38 cellular contexts compared by ENCODE assay signal in genomic region chr16:16185095-16185494, GRCh38. TPM values are rescaled to one million over a fixed set of nuclear protein-coding genes. Genes with fewer than 3 reads are reported as not detected.
DNase-seq lines count a peak whose midpoint lies in the region; ATAC-seq, FAIRE-seq and TF ChIP-seq lines count a peak whose summit lies in the region.
"Had no signal": no experiment of that assay in that cellular context is flagged by ENCODE, and none has a peak within 500 bp of the region (broad histone marks: within the 10 kb centered on the region; RNA-seq: fewer than 3 reads in every experiment).

No MANE protein-coding gene starts in this region.

- no peaks in the 10 kb centered on the region for H3K9me2 ChIP-seq in Karpas-422 (replicated peaks; ENCODE audit: insufficient read depth, low read length)

- TF ChIP-seq CTCF in HepG2 (CRISPR knock-in tag; IDR thresholded peaks at IDR 0.05), result no peak
- no peak for TF ChIP-seq CTCF in right lobe of liver (IDR thresholded peaks at IDR 0.05)
- no peak for TF ChIP-seq CTCF in K562 (IDR thresholded peaks at IDR 0.05 in 2 of 3, conservative IDR thresholded peaks at IDR 0.05 in 1 of 3; ENCODE audit: insufficient read depth in 2 of 3, low read depth in 1 of 3, low read length in 3 of 3)
- TF ChIP-seq CTCF in brain microvascular endothelial cell (IDR thresholded peaks at IDR 0.05; ENCODE audit: low read depth, low read length, missing control alignments), result no peak

- no peak for TF ChIP-seq RAD21 in HepG2 (CRISPR knock-in tag; IDR thresholded peaks at IDR 0.05)
- TF ChIP-seq RAD21 in K562 (CRISPR knock-in tag; conservative IDR thresholded peaks at IDR 0.05 in 1 of 2, IDR thresholded peaks at IDR 0.05 in 1 of 2), result no peak

- no peak for ATAC-seq in HepG2
- no peak for ATAC-seq in right lobe of liver
- ATAC-seq in K562, result no peak
- ATAC-seq in T-cell (replicated peaks in 1 of 4), result no peak
- ATAC-seq: A549; CD8-positive, alpha-beta T cell had no signal

- H3K27me3 ChIP-seq in HepG2 (ENCODE audit: control insufficient read depth in 1 of 2, insufficient read depth in 2 of 2, low read length in 2 of 2), result no peaks in the 10 kb centered on the region
- H3K27me3 ChIP-seq in right lobe of liver, result no peaks in the 10 kb centered on the region
- no peaks in the 10 kb centered on the region for H3K27me3 ChIP-seq in Karpas-422 (ENCODE audit: low read length)
- peaks cover 0 to 25% of the 10 kb centered on the region in 2 experiments; a peak in 3 of 5 replicates for H3K27me3 ChIP-seq in K562 (ENCODE audit: control insufficient read depth in 2 of 2, insufficient read depth in 2 of 2, low read length in 2 of 2)
- H3K27me3 ChIP-seq in brain microvascular endothelial cell (replicated peaks), result no peaks in the 10 kb centered on the region
- H3K27me3 ChIP-seq: BE2C; BLaER1; BLaER1 treated with 17β-estradiol and CSF1 and Interleukin-3, amounts not matched to agents 10 nM and 100 nM had no signal

- DNase-seq in HepG2 (ENCODE audit: low spot score), result no peak
- no peak for DNase-seq in right lobe of liver
- peak; percentile 25 for DNase-seq in Karpas-422
- no peak for DNase-seq in K562 (ENCODE audit: extremely low read depth in 1 of 4, low spot score in 3 of 4)
- no peak for DNase-seq in T-cell
- no peak for DNase-seq in brain microvascular endothelial cell
- DNase-seq: 8988T; ACHN; AML-193; BE2C; C1 segment of cervical spinal cord; Caco-2; Calu3; CD4-positive, alpha-beta memory T cell; CD4-positive, alpha-beta T cell; CD4-positive, CD25-positive, alpha-beta regulatory T cell; CD8-positive, alpha-beta memory T cell; CD8-positive, alpha-beta T cell; COR-L47; DMS 273 treated with DMSO at 0.1 percent for 48 hours; DMS153; DMS53; DMS79; DMS79 treated with DMSO at 0.1 percent for 48 hours; DND-41; EL had no signal

- H3K27ac Mint-ChIP-seq in T-cell, result no peak overlapping the region
- H3K27ac Mint-ChIP-seq: B cell; CD4-positive, alpha-beta memory T cell; CD4-positive, alpha-beta T cell; CD4-positive, CD25-positive, alpha-beta regulatory T cell; CD8-positive, alpha-beta memory T cell; CD8-positive, alpha-beta T cell had no signal

- H3K79me2 ChIP-seq in HepG2 (ENCODE audit: insufficient read depth, low read length) (no peaks in the 10 kb centered on the region), Karpas-422 (ENCODE audit: low read length) (no peaks in the 10 kb centered on the region), K562 (ENCODE audit: control insufficient read depth, insufficient read depth, low read length) (no peaks in the 10 kb centered on the region)

- in situ Hi-C loops in HepG2 (cut with HindIII; ENCODE audit: extremely low pct_ligation_motif_present, low pct_unique_long_range_greater_than_20kb) (no loop called here), K562 (cut with MboI) (no loop called here), brain microvascular endothelial cell (cut with HindIII; ENCODE audit: low pct_ligation_motif_present, low sequenced_read_pairs) (no loop called here)

- 99% methylated on average over 3 of the region's 4 CpGs for WGBS in HepG2 (ENCODE audit: low lambda C conversion rate)
- WGBS in right lobe of liver (ENCODE audit: insufficient coverage, low coverage, low lambda C conversion rate, missing lambda C conversion rate), result 59% methylated on average over 3 of the region's 4 CpGs
- 0% methylated on average over 4 of the region's 4 CpGs for WGBS in K562 (ENCODE audit: insufficient coverage, low coverage, missing lambda C conversion rate)

- no peaks in the 10 kb centered on the region for H3K9me1 ChIP-seq in K562 (ENCODE audit: control insufficient read depth, insufficient read depth, low read length)

- H3K4me1 Mint-ChIP-seq in T-cell, result no peaks in the 10 kb centered on the region
- H3K4me1 Mint-ChIP-seq: B cell; CD8-positive, alpha-beta memory T cell had no signal

- H3K4me2 ChIP-seq in HepG2 (ENCODE audit: low read depth, low read length), result no peak overlapping the region
- no peak overlapping the region for H3K4me2 ChIP-seq in Karpas-422 (ENCODE audit: low read depth, low read length, poor library complexity, severe bottlenecking)
- H3K4me2 ChIP-seq in K562 (ENCODE audit: insufficient read depth, low read length), result no peak overlapping the region
- H3K4me2 ChIP-seq: A549; BLaER1; BLaER1 treated with 17β-estradiol and CSF1 and Interleukin-3, amounts not matched to agents 10 nM and 100 nM had no signal

- no peaks in the 10 kb centered on the region for H3K9me3 Mint-ChIP-seq in T-cell
- H3K9me3 Mint-ChIP-seq: CD14-positive monocyte; CD4-positive, alpha-beta memory T cell; CD4-positive, alpha-beta T cell; CD8-positive, alpha-beta T cell had no signal

- H3K4me3 Mint-ChIP-seq in T-cell, result no peak overlapping the region
- H3K4me3 Mint-ChIP-seq: B cell; CD14-positive monocyte; CD4-positive, alpha-beta memory T cell; CD4-positive, alpha-beta T cell; CD4-positive, CD25-positive, alpha-beta regulatory T cell; CD8-positive, alpha-beta memory T cell; CD8-positive, alpha-beta T cell had no signal

- POLR2A ChIA-PET in HepG2 (lab: Yijun Ruan, JAX) (no interaction called here), K562 (lab: Yijun Ruan, JAX) (no interaction called here), T-cell (lab: Charles Lee) (no interaction called here)

- H3K27ac ChIP-seq in HepG2 (ENCODE audit: extremely low read length, insufficient read depth, low read length) (no peak overlapping the region), right lobe of liver (no peak overlapping the region), Karpas-422 (ENCODE audit: low read length) (no peak overlapping the region), K562 (ENCODE audit: extremely low read depth, low read depth, low read length) (no peak overlapping the region), brain microvascular endothelial cell (no peak overlapping the region)
- H3K27ac ChIP-seq: 22Rv1; A549; BLaER1; BLaER1 treated with 17β-estradiol and CSF1 and Interleukin-3, amounts not matched to agents 10 nM and 100 nM; C4-2B had no signal

- TF ChIP-seq EP300 in HepG2 (IDR thresholded peaks at IDR 0.05; ENCODE audit: low read depth in 2 of 2, low read length in 2 of 2) (no peak), HepG2 (CRISPR knock-in tag; IDR thresholded peaks at IDR 0.05; ENCODE audit: borderline replicate concordance) (no peak), K562 (IDR thresholded peaks at IDR 0.05; ENCODE audit: low read length) (no peak)

- H3K4me1 ChIP-seq in HepG2 (ENCODE audit: insufficient read depth, low read length), result no peaks in the 10 kb centered on the region
- no peaks in the 10 kb centered on the region for H3K4me1 ChIP-seq in right lobe of liver
- no peaks in the 10 kb centered on the region for H3K4me1 ChIP-seq in Karpas-422 (ENCODE audit: low read length)
- peaks cover 8 to 22% of the 10 kb centered on the region in 2 experiments; a peak in 4 of 5 replicates for H3K4me1 ChIP-seq in K562 (replicated peaks in 1 of 2; ENCODE audit: control insufficient read depth in 2 of 2, insufficient read depth in 2 of 2, low read length in 2 of 2)
- H3K4me1 ChIP-seq: A549, BE2C, Caco-2 had no signal

- H3K9me3 ChIP-seq in HepG2 (ENCODE audit: low read length) (no peaks in the 10 kb centered on the region), right lobe of liver (no peaks in the 10 kb centered on the region), Karpas-422 (ENCODE audit: low read length) (no peaks in the 10 kb centered on the region), K562 (replicated peaks; ENCODE audit: control insufficient read depth, insufficient read depth, low read depth, low read length) (no peaks in the 10 kb centered on the region)
- H3K9me3 ChIP-seq: A549; BE2C; BLaER1; BLaER1 treated with 17β-estradiol and CSF1 and Interleukin-3, amounts not matched to agents 10 nM and 100 nM; Caco-2 had no signal

- BruUV-seq in HepG2 (replicated peaks; lab: Mats Ljungman, UMichigan) (no TSS peak), K562 (replicated peaks; lab: Mats Ljungman, UMichigan) (no TSS peak)

- H3K4me3 ChIP-seq in HepG2 (replicated peaks in 1 of 3; ENCODE audit: insufficient read depth in 1 of 3, low read depth in 2 of 3, low read length in 3 of 3), result no peak overlapping the region
- H3K4me3 ChIP-seq in right lobe of liver, result no peak overlapping the region
- no peak overlapping the region for H3K4me3 ChIP-seq in Karpas-422 (ENCODE audit: low read length)
- no peak overlapping the region for H3K4me3 ChIP-seq in K562
- H3K4me3 ChIP-seq in brain microvascular endothelial cell (ENCODE audit: low read depth, low read length), result no peak overlapping the region
- H3K4me3 ChIP-seq: A549; BLaER1; BLaER1 treated with 17β-estradiol and CSF1 and Interleukin-3, amounts not matched to agents 10 nM and 100 nM had no signal

- CTCF ChIA-PET in HepG2 (lab: Yijun Ruan, JAX; ENCODE audit: low intra/inter-chr PET ratio, low total read pairs) (no interaction called here), K562 (lab: Yijun Ruan, JAX; ENCODE audit: low intra/inter-chr PET ratio) (no interaction called here), T-cell (lab: Charles Lee) (no interaction called here)

- intact Hi-C loops in HepG2 (cut with micrococcal nuclease; ENCODE audit: unreplicated experiment), result loop anchor here (5.0 kb wide), 1 partner anchor 418 kb away; no protein-coding TSS in a partner anchor
- intact Hi-C loops in right lobe of liver (cut with DNase I), result no loop called here
- intact Hi-C loops in K562 (cut with micrococcal nuclease), result no loop called here

- no peak for FAIRE-seq in HepG2 (lab: Jason Lieb, UNC)
- no peak for FAIRE-seq in K562 (lab: Jason Lieb, UNC)
- FAIRE-seq: A204.1, A549, D721Med had no signal

- H2AFZ ChIP-seq in HepG2 (ENCODE audit: low read length) (no peak overlapping the region), Karpas-422 (ENCODE audit: low read length) (no peak overlapping the region), K562 (ENCODE audit: low read depth, low read length) (no peak overlapping the region)

- H4K20me1 ChIP-seq in HepG2 (ENCODE audit: insufficient read depth, low read length) (0 out of 2 replicates have a peak, but pooled peaks cover 7% of the 10 kb centered on the region), Karpas-422 (ENCODE audit: insufficient read depth, low read depth, low read length) (no peaks in the 10 kb centered on the region), K562 (replicated peaks; ENCODE audit: control insufficient read depth, insufficient read depth, low read length) (0 out of 2 replicates have a peak, but pooled peaks cover 4% of the 10 kb centered on the region)
- H4K20me1 ChIP-seq: BLaER1; BLaER1 treated with 17β-estradiol and CSF1 and Interleukin-3, amounts not matched to agents 10 nM and 100 nM had no signal

- no peaks in the 10 kb centered on the region for H3K36me3 Mint-ChIP-seq in T-cell
- H3K36me3 Mint-ChIP-seq: CD4-positive, alpha-beta memory T cell; CD4-positive, CD25-positive, alpha-beta regulatory T cell; CD8-positive, alpha-beta memory T cell; CD8-positive, alpha-beta T cell had no signal

- H3K36me3 ChIP-seq in HepG2 (replicated peaks in 1 of 2; ENCODE audit: control insufficient read depth in 1 of 2, insufficient read depth in 2 of 2, low read length in 2 of 2) (peaks cover 61 to 85% of the 10 kb centered on the region in 2 experiments), right lobe of liver (peaks cover 0 to 91% (median 27%) of the 10 kb centered on the region in 4 donors), Karpas-422 (ENCODE audit: insufficient read depth, low read length) (no peaks in the 10 kb centered on the region), K562 (ENCODE audit: control insufficient read depth, insufficient read depth, low read length) (no peaks in the 10 kb centered on the region), brain microvascular endothelial cell (replicated peaks) (no peaks in the 10 kb centered on the region)
- H3K36me3 ChIP-seq: BE2C; BLaER1; BLaER1 treated with 17β-estradiol and CSF1 and Interleukin-3, amounts not matched to agents 10 nM and 100 nM had no signal

- peaks cover 6 to 14% of the 10 kb centered on the region in 2 donors for H3K27me3 Mint-ChIP-seq in T-cell
- H3K27me3 Mint-ChIP-seq: CD4-positive, alpha-beta T cell had no signal

- no peak for TF ChIP-seq POLR2A in HepG2 (IDR thresholded peaks at IDR 0.05; ENCODE audit: insufficient read depth in 1 of 2, low read depth in 2 of 2, low read length in 2 of 2)
- TF ChIP-seq POLR2A in right lobe of liver (IDR thresholded peaks at IDR 0.05), result no peak
- no peak for TF ChIP-seq POLR2A in K562 (conservative IDR thresholded peaks at IDR 0.05)

- no peak overlapping the region for H3K9ac ChIP-seq in HepG2 (ENCODE audit: insufficient read depth, low read depth, low read length)
- no peak overlapping the region for H3K9ac ChIP-seq in Karpas-422 (ENCODE audit: low read length)
- H3K9ac ChIP-seq in K562 (ENCODE audit: insufficient read depth in 1 of 2, low read depth in 2 of 2, low read length in 2 of 2), result no peak overlapping the region
- H3K9ac ChIP-seq: BLaER1; BLaER1 treated with 17β-estradiol and CSF1 and Interleukin-3, amounts not matched to agents 10 nM and 100 nM had no signal

RNA-seq across cellular contexts. Expression of gene ABCC6, which starts 38.2 kb away (rescaled TPM):
- total RNA-seq in HepG2 (2016; rRNA removed; fragmentation: Illumina TruSeq; extraction: Trizol) (69.0 and 105 TPM in 2 replicates), right lobe of liver (100 to 1,000 TPM in 3 of 6 experiments, 10 to 100 TPM in 3; 54.9 to 115 (median 97.1) TPM), K562 (2014; rRNA removed) (0.16 TPM in 1 of 2 replicates, not detected in the other), K562 (2014; rRNA removed; fragmentation: Illumina TruSeq; extraction: Trizol) (not detected in 2 replicates), K562 (2015; rRNA removed; fragmentation: Illumina TruSeq; extraction: Trizol) (not detected in 2 replicates), K562 (2021) (0.07 TPM in 1 of 2 replicates, not detected in the other), T-cell (under 1 TPM in 1 of 5 donors, not detected in 4; 0.12 TPM)
- 46.6 and 50.0 TPM in 2 replicates for total RNA-seq in HepG2 (2016; cell fraction: cytosol; rRNA removed; fragmentation: Illumina TruSeq; extraction: Trizol; ENCODE audit: low read depth)
- 66.2 and 111 TPM in 2 replicates for total RNA-seq in HepG2 (2016; cell fraction: insoluble cytoplasmic fraction; rRNA removed; fragmentation: Illumina TruSeq; extraction: Trizol)
- 72.4 and 74.0 TPM in 2 replicates for total RNA-seq in HepG2 (2016; cell fraction: membrane; rRNA removed; fragmentation: Illumina TruSeq; extraction: Trizol)
- total RNA-seq in HepG2 (2016; cell fraction: nucleus; rRNA removed; fragmentation: Illumina TruSeq; extraction: Trizol), result 130 and 145 TPM in 2 replicates
- polyA plus RNA-seq in HepG2 (2011; rRNA removed) (82.4 and 93.6 TPM in 2 replicates), K562 (2011; rRNA removed) (0.03 and 0.18 TPM in 2 replicates), K562 (2014; fragmentation: Illumina TruSeq; extraction: Trizol) (not detected in 2 replicates), K562 (2014; fragmentation: Nextera tagmentation; extraction: Ambion mirVana) (under 1 TPM; 0.03 to 0.17 TPM), K562 (2014; rRNA removed) (0.46 TPM in 1 of 2 replicates, not detected in the other)
- polyA plus RNA-seq in HepG2 (2011; cell fraction: cytosol; rRNA removed), result 54.2 and 60.1 TPM in 2 replicates
- 278 and 296 TPM in 2 replicates for polyA plus RNA-seq in HepG2 (2011; cell fraction: nucleus; rRNA removed)
- 40.5 and 55.8 TPM in 2 replicates for polyA plus RNA-seq in HepG2 (2012)
- polyA plus RNA-seq in HepG2 (2016; cell fraction: cytosol; fragmentation: Illumina TruSeq; extraction: Trizol; ENCODE audit: low read depth), result 42.5 and 47.9 TPM in 2 replicates
- polyA plus RNA-seq in HepG2 (2016; cell fraction: insoluble cytoplasmic fraction; fragmentation: Illumina TruSeq; extraction: Trizol; ENCODE audit: low read depth), result 81.9 and 89.8 TPM in 2 replicates
- polyA plus RNA-seq in HepG2 (2016; cell fraction: membrane; fragmentation: Illumina TruSeq; extraction: Trizol; ENCODE audit: low read depth), result 76.1 and 80.8 TPM in 2 replicates
- polyA plus RNA-seq in HepG2 (2016; cell fraction: nucleus; fragmentation: Illumina TruSeq; extraction: Trizol; ENCODE audit: insufficient read depth, low read depth), result 234 and 237 TPM in 2 replicates
- 3.8 and 144 TPM in 2 replicates for polyA minus RNA-seq in HepG2 (2011; rRNA and poly(A)+ RNA removed; ENCODE audit: low replicate concordance)
- 22.9 and 30.3 TPM in 2 replicates for polyA minus RNA-seq in HepG2 (2011; cell fraction: cytosol; rRNA and poly(A)+ RNA removed)
- 184 and 244 TPM in 2 replicates for polyA minus RNA-seq in HepG2 (2011; cell fraction: nucleus; rRNA and poly(A)+ RNA removed)
- total RNA-seq in Karpas-422 (2014; rRNA removed; shearing (Covaris generic); ENCODE audit: low replicate concordance), result not detected in 2 replicates
- 0.86 TPM in 1 of 2 replicates, not detected in the other for total RNA-seq in K562 (2011; cell fraction: chromatin; rRNA removed; ENCODE audit: low replicate concordance)
- 0.50 TPM in 1 of 2 replicates, not detected in the other for total RNA-seq in K562 (2011; cell fraction: nucleolus; rRNA removed)
- total RNA-seq in K562 (2011; cell fraction: nucleoplasm; rRNA removed), result 0.15 TPM in 1 of 2 replicates, not detected in the other
- 0.07 and 0.24 TPM in 2 replicates for polyA plus RNA-seq in K562 (2011; cell fraction: cytosol; rRNA removed)
- 0.11 and 0.14 TPM in 2 replicates for polyA plus RNA-seq in K562 (2011; cell fraction: nucleus; rRNA removed)
- 0.07 and 0.23 TPM in 2 replicates for polyA plus RNA-seq in K562 (2012)
- not detected in 2 replicates for polyA minus RNA-seq in K562 (2011; rRNA and poly(A)+ RNA removed)
- not detected in 2 replicates for polyA minus RNA-seq in K562 (2011; cell fraction: cytosol; rRNA and poly(A)+ RNA removed)
- polyA minus RNA-seq in K562 (2011; cell fraction: nucleus; rRNA and poly(A)+ RNA removed), result not detected in 2 replicates
- total RNA-seq: A172; A673; B cell; CD4-positive, alpha-beta memory T cell; CD4-positive, alpha-beta T cell; CD4-positive, CD25-positive, alpha-beta regulatory T cell; CD8-positive, alpha-beta memory T cell; CD8-positive, alpha-beta T cell; Daoy had no signal

RNA-seq across cellular contexts. Expression of gene NOMO3, which starts 47.2 kb away (rescaled TPM):
- total RNA-seq in HepG2 (2016; rRNA removed; fragmentation: Illumina TruSeq; extraction: Trizol) (17.2 and 44.0 TPM in 2 replicates), right lobe of liver (10 to 100 TPM; 23.5 to 50.4 (median 31.5) TPM), K562 (2014; rRNA removed) (7.0 and 12.1 TPM in 2 replicates), K562 (2014; rRNA removed; fragmentation: Illumina TruSeq; extraction: Trizol) (12.7 and 16.3 TPM in 2 replicates), K562 (2015; rRNA removed; fragmentation: Illumina TruSeq; extraction: Trizol) (12.5 and 15.3 TPM in 2 replicates), K562 (2021) (20.2 and 21.3 TPM in 2 replicates), T-cell (10 to 100 TPM; 34.1 to 54.7 (median 47.3) TPM)
- total RNA-seq in HepG2 (2016; cell fraction: cytosol; rRNA removed; fragmentation: Illumina TruSeq; extraction: Trizol; ENCODE audit: low read depth), result 31.5 and 33.0 TPM in 2 replicates
- 14.3 and 47.7 TPM in 2 replicates for total RNA-seq in HepG2 (2016; cell fraction: insoluble cytoplasmic fraction; rRNA removed; fragmentation: Illumina TruSeq; extraction: Trizol)
- 25.3 and 26.3 TPM in 2 replicates for total RNA-seq in HepG2 (2016; cell fraction: membrane; rRNA removed; fragmentation: Illumina TruSeq; extraction: Trizol)
- total RNA-seq in HepG2 (2016; cell fraction: nucleus; rRNA removed; fragmentation: Illumina TruSeq; extraction: Trizol), result 79.2 and 109 TPM in 2 replicates
- polyA plus RNA-seq in HepG2 (2011; rRNA removed) (80.8 and 85.8 TPM in 2 replicates), K562 (2011; rRNA removed) (22.4 and 27.0 TPM in 2 replicates), K562 (2014; fragmentation: Illumina TruSeq; extraction: Trizol) (26.1 and 37.2 TPM in 2 replicates), K562 (2014; fragmentation: Nextera tagmentation; extraction: Ambion mirVana) (1 to 10 TPM; 1.0 to 3.1 TPM), K562 (2014; rRNA removed) (7.3 and 9.1 TPM in 2 replicates)
- polyA plus RNA-seq in HepG2 (2011; cell fraction: cytosol; rRNA removed), result 22.4 and 52.5 TPM in 2 replicates
- 206 and 219 TPM in 2 replicates for polyA plus RNA-seq in HepG2 (2011; cell fraction: nucleus; rRNA removed)
- 98.9 and 131 TPM in 2 replicates for polyA plus RNA-seq in HepG2 (2012)
- 2.0 and 3.3 TPM in 2 replicates for polyA plus RNA-seq in HepG2 (2016; cell fraction: cytosol; fragmentation: Illumina TruSeq; extraction: Trizol; ENCODE audit: low read depth)
- 7.8 and 8.3 TPM in 2 replicates for polyA plus RNA-seq in HepG2 (2016; cell fraction: insoluble cytoplasmic fraction; fragmentation: Illumina TruSeq; extraction: Trizol; ENCODE audit: low read depth)
- polyA plus RNA-seq in HepG2 (2016; cell fraction: membrane; fragmentation: Illumina TruSeq; extraction: Trizol; ENCODE audit: low read depth), result 3.5 and 4.3 TPM in 2 replicates
- polyA plus RNA-seq in HepG2 (2016; cell fraction: nucleus; fragmentation: Illumina TruSeq; extraction: Trizol; ENCODE audit: insufficient read depth, low read depth), result 123 and 146 TPM in 2 replicates
- 124 and 446 TPM in 2 replicates for polyA minus RNA-seq in HepG2 (2011; rRNA and poly(A)+ RNA removed; ENCODE audit: low replicate concordance)
- polyA minus RNA-seq in HepG2 (2011; cell fraction: cytosol; rRNA and poly(A)+ RNA removed), result 66.0 and 80.2 TPM in 2 replicates
- 170 and 246 TPM in 2 replicates for polyA minus RNA-seq in HepG2 (2011; cell fraction: nucleus; rRNA and poly(A)+ RNA removed)
- total RNA-seq in Karpas-422 (2014; rRNA removed; shearing (Covaris generic); ENCODE audit: low replicate concordance), result 23.7 and 26.1 TPM in 2 replicates
- 192 and 230 TPM in 2 replicates for total RNA-seq in K562 (2011; cell fraction: chromatin; rRNA removed; ENCODE audit: low replicate concordance)
- 120 and 136 TPM in 2 replicates for total RNA-seq in K562 (2011; cell fraction: nucleolus; rRNA removed)
- total RNA-seq in K562 (2011; cell fraction: nucleoplasm; rRNA removed), result 155 and 200 TPM in 2 replicates
- 5.8 and 10.8 TPM in 2 replicates for polyA plus RNA-seq in K562 (2011; cell fraction: cytosol; rRNA removed)
- polyA plus RNA-seq in K562 (2011; cell fraction: nucleus; rRNA removed), result 64.5 and 80.3 TPM in 2 replicates
- 15.8 and 30.5 TPM in 2 replicates for polyA plus RNA-seq in K562 (2012)
- 42.8 and 58.4 TPM in 2 replicates for polyA minus RNA-seq in K562 (2011; rRNA and poly(A)+ RNA removed)
- 17.9 and 22.8 TPM in 2 replicates for polyA minus RNA-seq in K562 (2011; cell fraction: cytosol; rRNA and poly(A)+ RNA removed)
- 27.1 and 43.2 TPM in 2 replicates for polyA minus RNA-seq in K562 (2011; cell fraction: nucleus; rRNA and poly(A)+ RNA removed)

Comparison
In these comparisons a context has a peak if more than half of its experiments do, and no peak if none do; other contexts are left out.
1. RNA of gene ABCC6, which starts 38.2 kb away (total RNA-seq): 54.9 to 115 TPM in right lobe of liver and 46.6 to 145 TPM in HepG2; 0.12 TPM in T-cell, 0.07 to 0.86 TPM in K562 and not detected in Karpas-422; every median in the first group is over 10 times any median in the second.
2. Of the 241 proteins assayed by ChIP-seq in both HepG2 and K562: peak only in HepG2: none; only in K562: none; in both: ZBTB40; in neither: 240.